Comparison of ENCODE assay signal across 8 cellular contexts in the genomic region with DNA sequence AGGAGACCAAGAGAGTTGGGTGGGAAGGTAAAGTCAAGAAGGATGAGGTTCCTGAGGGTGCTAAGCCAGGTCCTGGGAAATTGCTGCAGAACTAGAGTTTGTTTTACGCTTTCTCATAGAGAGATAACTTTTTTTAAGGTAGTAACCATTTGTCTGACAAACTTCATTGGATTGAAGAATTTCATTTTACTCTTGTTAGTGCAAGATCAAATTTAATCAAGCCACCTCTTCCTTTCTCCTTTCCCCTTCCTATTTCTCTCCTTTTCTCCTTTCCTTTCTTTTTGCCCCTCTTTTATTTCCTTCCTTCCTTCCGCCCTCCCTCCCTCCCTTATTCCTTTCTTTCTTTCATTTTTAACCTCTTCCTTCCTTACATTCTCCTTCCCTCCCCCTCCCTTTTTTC.
"Had no signal": no experiment of that assay in that cellular context is flagged by ENCODE, and none has a peak within 500 bp of the region (broad histone marks: within the 10 kb centered on the region; RNA-seq: fewer than 3 reads in every experiment).

No MANE protein-coding gene starts in this region.

- DNase-seq: GDM1, GF-D8 had no signal

- ATAC-seq: GM12878 had no signal

- H3K4me3 ChIP-seq: GM12878 had no signal

- FAIRE-seq: G401.6, GM12878, GM12891, GM12892, GM18507, GM19239 had no signal
